ENCODE assay signal across 8 cellular contexts in genomic region chr18:12038661-12039417, GRCh38. TPM values are rescaled to one million over a fixed set of nuclear protein-coding genes. Genes with fewer than 3 reads are reported as not detected.
DNase-seq lines count a peak whose midpoint lies in the region; TF ChIP-seq lines count a peak whose summit lies in the region.

No MANE protein-coding gene starts in this region.

- H3K9me3 ChIP-seq in MM.1S (replicated peaks; ENCODE audit: insufficient read depth, low read length) (no peaks in the 10 kb centered on the region), left ventricle myocardium inferior (replicated peaks) (no peaks in the 10 kb centered on the region)

- H3K27ac ChIP-seq in MM.1S (ENCODE audit: low read length) (no peak overlapping the region), left ventricle myocardium inferior (replicated peaks) (peak overlapping the region; percentile 59)

- H3K27me3 ChIP-seq in MM.1S (replicated peaks; ENCODE audit: insufficient read depth, low read length) (no peaks in the 10 kb centered on the region), left ventricle myocardium inferior (ENCODE audit: low read depth) (peaks cover 4% of the 10 kb centered on the region)

- peaks cover 5% of the 10 kb centered on the region for H3K4me1 Mint-ChIP-seq in type B pancreatic cell (ENCODE audit: unreplicated experiment)

- H3K36me3 Mint-ChIP-seq in type B pancreatic cell, result no peaks in the 10 kb centered on the region

- H3K9me3 Mint-ChIP-seq in type B pancreatic cell, result no peaks in the 10 kb centered on the region

- no peaks in the 10 kb centered on the region for H3K79me2 ChIP-seq in MM.1S (ENCODE audit: low read length)

- H3F3A ChIP-seq in MM.1S (ENCODE audit: insufficient read depth, low read length), result no peaks in the 10 kb centered on the region

- H2AFZ ChIP-seq in MM.1S (ENCODE audit: low read length), result peak overlapping the region; percentile 97

- 0 out of 2 replicates have a peak, but pooled peaks cover 5% of the 10 kb centered on the region for H3K4me1 ChIP-seq in MM.1S (ENCODE audit: low read length)
- peaks cover 13% of the 10 kb centered on the region for H3K4me1 ChIP-seq in left ventricle myocardium inferior

- peaks cover 10% of the 10 kb centered on the region for H3K27me3 Mint-ChIP-seq in type B pancreatic cell

- TF ChIP-seq CTCF in MM.1S (IDR thresholded peaks at IDR 0.05; ENCODE audit: low read length) (peak; percentile 91), left ventricle myocardium inferior (IDR thresholded peaks at IDR 0.05; ENCODE audit: borderline replicate concordance) (peak; percentile 99), type B pancreatic cell (conservative IDR thresholded peaks at IDR 0.05) (peak; percentile 100)

- DNase-seq in GDM1 (lab: John Stamatoyannopoulos, UW) (peak; percentile 44), H4 (ENCODE audit: low spot score) (peak; percentile 55), MM.1S (peak; percentile 73), T-helper 1 cell (peak; percentile 45 to 74 (median 58)), amniotic epithelial cell (ENCODE audit: low read depth) (peak; percentile 41), left ventricle myocardium inferior (peak; percentile 86), posterior vena cava (ENCODE audit: low spot score) (peak; percentile 95), type B pancreatic cell (ENCODE audit: extremely low spot score, unreplicated experiment) (peak; percentile 88)

- peak overlapping the region; percentile 76 for H3K4me3 ChIP-seq in MM.1S (ENCODE audit: low read length)
- peak overlapping the region; percentile 74 for H3K4me3 ChIP-seq in left ventricle myocardium inferior

- no peak overlapping the region for H3K27ac Mint-ChIP-seq in type B pancreatic cell

- no peaks in the 10 kb centered on the region for H3K9me2 ChIP-seq in MM.1S (replicated peaks; ENCODE audit: insufficient read depth, low read length)

- H3K4me3 Mint-ChIP-seq in type B pancreatic cell, result peak overlapping the region; percentile 79

- peak overlapping the region; percentile 40; the same call in 1 of the 2 replicates for H3K9ac ChIP-seq in MM.1S (ENCODE audit: low read length)

- H3K4me2 ChIP-seq in MM.1S (ENCODE audit: low read depth, low read length), result peak overlapping the region; percentile 96

- H4K20me1 ChIP-seq in MM.1S (ENCODE audit: insufficient read depth, low read length), result no peaks in the 10 kb centered on the region

- no peaks in the 10 kb centered on the region for H3K36me3 ChIP-seq in MM.1S (replicated peaks; ENCODE audit: insufficient read depth, low read length)
- H3K36me3 ChIP-seq in left ventricle myocardium inferior, result no peaks in the 10 kb centered on the region

- intact Hi-C loops in left ventricle myocardium inferior (cut with micrococcal nuclease) (loop anchor here (5.0 kb wide), 1 partner anchor 102 kb away; no protein-coding TSS in a partner anchor), posterior vena cava (cut with DNase I) (loop anchor here (2.0 to 10.0 kb wide), 2 partner anchors 102 to 104 kb away; no protein-coding TSS in a partner anchor)

RNA-seq across cellular contexts. Expression of gene ANKRD62, which starts 54.8 kb away (rescaled TPM):
- not detected in 2 replicates for total RNA-seq in H4 (2014; rRNA removed; shearing (Covaris generic))
- not detected for total RNA-seq in left ventricle myocardium inferior
- total RNA-seq in posterior vena cava, result under 1 TPM in 1 of 2 donors, not detected in 1; 0.05 TPM
- total RNA-seq in type B pancreatic cell (ENCODE audit: low replicate concordance), result not detected in 2 replicates

RNA-seq across cellular contexts. Expression of gene IMPA2, which starts 57.5 kb away (rescaled TPM):
- total RNA-seq in H4 (2014; rRNA removed; shearing (Covaris generic)), result 38.9 and 41.4 TPM in 2 replicates
- total RNA-seq in left ventricle myocardium inferior (51.5 TPM), posterior vena cava (10 to 100 TPM; 14.9 to 31.5 TPM), type B pancreatic cell (ENCODE audit: low replicate concordance) (53.6 and 56.3 TPM in 2 replicates)

Comparison
In these comparisons a context has a peak if more than half of its experiments do, and no peak if none do; other contexts are left out.
1. DNase-seq: peak in every context shown above with its lines; median percentile 95 in posterior vena cava; 88 in type B pancreatic cell; 86 in left ventricle myocardium inferior; 73 in MM.1S; 58 in T-helper 1 cell; 55 in H4; 44 in GDM1; 41 in amniotic epithelial cell.